In the genomic region with DNA sequence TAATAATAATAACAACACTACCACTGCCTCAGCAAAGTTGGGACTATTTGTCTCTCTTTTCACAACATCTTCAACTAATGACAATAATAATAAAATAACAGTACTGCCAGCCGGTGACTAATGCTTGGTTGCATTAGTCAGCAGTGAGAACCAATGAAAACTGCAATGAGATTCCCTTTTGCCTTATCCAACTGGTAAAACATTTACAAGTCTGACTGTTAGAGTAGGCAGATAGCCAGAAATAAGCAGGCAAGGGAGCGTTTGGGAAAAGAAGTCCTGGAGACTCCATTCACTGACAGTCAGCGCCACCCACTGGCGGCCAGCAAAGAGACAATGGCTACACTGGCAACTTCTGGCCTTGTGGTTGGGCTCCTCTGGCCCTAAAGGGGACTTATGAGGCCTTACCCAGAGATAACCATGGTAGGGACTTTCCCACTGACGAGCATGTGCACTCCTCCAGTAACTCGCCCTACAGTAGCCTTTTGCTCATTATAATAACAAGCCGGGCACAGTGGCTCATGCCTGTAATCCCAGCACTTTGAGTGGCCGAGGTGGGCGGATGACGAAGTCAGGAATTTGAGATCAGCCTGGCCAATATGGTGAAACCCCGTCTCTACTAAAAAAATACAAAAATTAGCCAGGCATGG, we compare ENCODE assay signal across 9 cellular contexts. TPM values are rescaled to one million over a fixed set of nuclear protein-coding genes. Genes with fewer than 3 reads are reported as not detected.
DNase-seq lines count a peak whose midpoint lies in the region; ATAC-seq and TF ChIP-seq lines count a peak whose summit lies in the region.
"Had no signal": no experiment of that assay in that cellular context is flagged by ENCODE, and none has a peak within 500 bp of the region (broad histone marks: within the 10 kb centered on the region; RNA-seq: fewer than 3 reads in every experiment).

No MANE protein-coding gene starts in this region.

- intact Hi-C loops in CD14-positive monocyte (cut with micrococcal nuclease), result loop anchor here in 1 of 2 donors (5.0 kb wide), 2 partner anchors 32 to 353 kb away; partner anchors contain the start of gene PSMF1

- H3K4me3 Mint-ChIP-seq in CD14-positive monocyte, result no peak overlapping the region
- H3K4me3 Mint-ChIP-seq: T-cell had no signal

- no peak for ATAC-seq in GM21515 (IDR thresholded peaks at IDR 0.05; ENCODE audit: unreplicated experiment)
- ATAC-seq: T-cell had no signal

- peaks cover 0 to 3% (median 0%) of the 10 kb centered on the region in 7 donors for H3K9me3 Mint-ChIP-seq in CD14-positive monocyte
- H3K9me3 Mint-ChIP-seq: T-cell had no signal

- peaks cover 0 to 4% (median 0%) of the 10 kb centered on the region in 3 donors for H3K27me3 Mint-ChIP-seq in CD14-positive monocyte (ENCODE audit: low read depth in 3 of 3)

- TF ChIP-seq CTCF in CD14-positive monocyte (IDR thresholded peaks at IDR 0.05) (peak; percentile 27), fibroblast of villous mesenchyme (IDR thresholded peaks at IDR 0.05; ENCODE audit: insufficient read depth, low read depth, low read length) (peak; percentile 90)

- no peak overlapping the region for H3K4me3 ChIP-seq in fibroblast of villous mesenchyme (ENCODE audit: low read depth, low read length)

- no peak for DNase-seq in CD14-positive monocyte (ENCODE audit: low spot score)
- DNase-seq in GM19238 (ENCODE audit: insufficient read length, low spot score), result peak; percentile 7
- DNase-seq in NCI-H1930 (lab: John Stamatoyannopoulos, UW), result peak; percentile 37 to 40
- peak; percentile 84 for DNase-seq in UCSD-AML1 (lab: John Stamatoyannopoulos, UW; ENCODE audit: unreplicated experiment)
- DNase-seq in fibroblast of villous mesenchyme (ENCODE audit: low read depth), result peak; percentile 99
- DNase-seq in occipital lobe (lab: John Stamatoyannopoulos, UW), result peak; percentile 50
- DNase-seq in NOMO-1 (lab: John Stamatoyannopoulos, UW; ENCODE audit: unreplicated experiment in 2 of 2), result no peak

- peak overlapping the region in 6 of 7 donors; percentile 83 to 100 (median 99) for H3K27ac Mint-ChIP-seq in CD14-positive monocyte
- H3K27ac Mint-ChIP-seq: T-cell had no signal

- H3K36me3 Mint-ChIP-seq in CD14-positive monocyte, result peaks cover 41 to 60% of the 10 kb centered on the region in 2 donors
- H3K36me3 Mint-ChIP-seq: T-cell had no signal

- peaks cover 80% of the 10 kb centered on the region for H3K4me1 Mint-ChIP-seq in CD14-positive monocyte

RNA-seq across cellular contexts. Expression of gene NSFL1C, which starts 3.4 kb away (rescaled TPM):
- 10 to 100 TPM; 52.8 to 56.8 TPM for polyA plus RNA-seq in CD14-positive monocyte
- 22.0 and 24.5 TPM in 2 replicates for total RNA-seq in fibroblast of villous mesenchyme
- total RNA-seq in occipital lobe, result 28.9 TPM

RNA-seq across cellular contexts. Expression of gene SIRPB2, which starts 21.2 kb away (rescaled TPM):
- polyA plus RNA-seq in CD14-positive monocyte, result 10 to 100 TPM; 81.5 to 92.8 TPM
- total RNA-seq in fibroblast of villous mesenchyme (not detected in 2 replicates), occipital lobe (0.62 TPM)

Comparison
In these comparisons a context has a peak if more than half of its experiments do, and no peak if none do; other contexts are left out.
1. DNase-seq: peak in GM19238 (single experiment), NCI-H1930 (2 of 2), UCSD-AML1 (single experiment), fibroblast of villous mesenchyme (single experiment) and occipital lobe (single experiment); none in CD14-positive monocyte (single experiment) and NOMO-1 (0 of 2).